41 cellular contexts compared by ENCODE assay signal in genomic region chr12:25463521-25463920, GRCh38.
"Had no signal": no experiment of that assay in that cellular context is flagged by ENCODE, and none has a peak within 500 bp of the region (broad histone marks: within the 10 kb centered on the region; RNA-seq: fewer than 3 reads in every experiment).

No MANE protein-coding gene starts in this region.

- H3K36me3 Mint-ChIP-seq: activated naive CD4-positive, alpha-beta T cell treated with anti-CD3 and anti-CD28 coated beads, Interleukin-2, amount 10 ng/mL, durations not matched to agents 7 days and 5 days; activated naive CD4-positive, alpha-beta T cell treated with anti-CD3 and anti-CD28 coated beads, Interleukin-2, amount 50 U/mL, for 24 hours; activated naive CD8-positive, alpha-beta T cell; activated naive CD8-positive, alpha-beta T cell treated with anti-CD3 and anti-CD28 coated beads for 36 hours; brain had no signal

- H3K4me3 Mint-ChIP-seq: activated naive CD4-positive, alpha-beta T cell treated with anti-CD3 and anti-CD28 coated beads for 36 hours; activated naive CD4-positive, alpha-beta T cell treated with anti-CD3 and anti-CD28 coated beads, Interleukin-2, amount 10 ng/mL, durations not matched to agents 7 days and 5 days; activated naive CD4-positive, alpha-beta T cell treated with anti-CD3 and anti-CD28 coated beads, Interleukin-2, amount 50 U/mL, for 24 hours; activated naive CD8-positive, alpha-beta T cell; activated naive CD8-positive, alpha-beta T cell treated with anti-CD3 and anti-CD28 coated beads for 36 hours; activated naive CD8-positive, alpha-beta T cell treated with anti-CD3 and anti-CD28 coated beads, Interleukin-2, amount 10 ng/mL, durations not matched to agents 7 days and 5 days; activated naive CD8-positive, alpha-beta T cell treated with anti-CD3 and anti-CD28 coated beads, Interleukin-2, amount 50 U/mL, for 24 hours; activated T-cell treated with anti-CD3 and anti-CD28 coated beads, Interleukin-2, amount 50 U/mL, for 24 hours; activated T-cell treated with anti-CD3 and anti-CD28 coated beads, Interleukin-2, amount 50 U/mL, for 4 hours; activated T-cell treated with anti-CD3 and anti-CD28 coated beads, Interleukin-2, amount 50 U/mL, for 72 hours; activated T-helper 1 cell treated with anti-CD3 and anti-CD28 coated beads, Interleukin-12 subunit alpha, Interleukin-12 subunit beta, Interleukin-2, Interleukin-4 antibody, amounts not matched to agents 30 ng/mL and 10 ng/mL and 1 ng/mL, durations not matched to agents 14 hours and 24 hours and 36 hours; activated T-helper 17 cell treated with anti-CD3 and anti-CD28 coated beads, Interleukin-2, amount 50 U/mL, for 72 hours; brain; central memory CD8-positive, alpha-beta T cell had no signal

- FAIRE-seq: astrocyte, bronchial epithelial cell had no signal

- H3K9me3 Mint-ChIP-seq: activated naive CD4-positive, alpha-beta T cell treated with anti-CD3 and anti-CD28 coated beads, Interleukin-2, amount 50 U/mL, for 24 hours; activated T-cell treated with anti-CD3 and anti-CD28 coated beads, Interleukin-2, amount 50 U/mL, for 4 hours; activated T-helper 17 cell treated with anti-CD3 and anti-CD28 coated beads, Interleukin-2, amount 50 U/mL, for 72 hours; central memory CD8-positive, alpha-beta T cell had no signal

- H3K9me3 ChIP-seq: adrenal gland, ascending aorta, body of pancreas, breast epithelium had no signal

- H3K4me1 Mint-ChIP-seq: activated naive CD4-positive, alpha-beta T cell treated with anti-CD3 and anti-CD28 coated beads, Interleukin-2, amount 10 ng/mL, durations not matched to agents 7 days and 5 days; activated naive CD4-positive, alpha-beta T cell treated with anti-CD3 and anti-CD28 coated beads, Interleukin-2, amount 50 U/mL, for 24 hours; activated naive CD8-positive, alpha-beta T cell treated with anti-CD3 and anti-CD28 coated beads for 36 hours; activated naive CD8-positive, alpha-beta T cell treated with anti-CD3 and anti-CD28 coated beads, Interleukin-2, amount 10 ng/mL, durations not matched to agents 7 days and 5 days; activated naive CD8-positive, alpha-beta T cell treated with anti-CD3 and anti-CD28 coated beads, Interleukin-2, amount 50 U/mL, for 24 hours; activated T-helper 17 cell treated with anti-CD3 and anti-CD28 coated beads, Interleukin-2, amount 50 U/mL, for 72 hours; brain; central memory CD8-positive, alpha-beta T cell had no signal

- H3K4me1 ChIP-seq: adrenal gland, ascending aorta, body of pancreas, breast epithelium had no signal

- H3K27ac ChIP-seq: adrenal gland, ascending aorta, body of pancreas, brain microvascular endothelial cell, breast epithelium, cardiac muscle cell had no signal

- H3K4me3 ChIP-seq: adrenal gland, ascending aorta, body of pancreas, breast epithelium, cardiac muscle cell had no signal

- H3K27me3 Mint-ChIP-seq: activated naive CD4-positive, alpha-beta T cell treated with anti-CD3 and anti-CD28 coated beads, Interleukin-2, amount 10 ng/mL, durations not matched to agents 7 days and 5 days; activated naive CD4-positive, alpha-beta T cell treated with anti-CD3 and anti-CD28 coated beads, Interleukin-2, amount 50 U/mL, for 24 hours; activated naive CD8-positive, alpha-beta T cell; activated naive CD8-positive, alpha-beta T cell treated with anti-CD3 and anti-CD28 coated beads for 36 hours; activated naive CD8-positive, alpha-beta T cell treated with anti-CD3 and anti-CD28 coated beads, Interleukin-2, amount 50 U/mL, for 24 hours; activated T-cell treated with anti-CD3 and anti-CD28 coated beads, Interleukin-2, amount 50 U/mL, for 24 hours; brain had no signal

- H3K27me3 ChIP-seq: adrenal gland, ascending aorta, body of pancreas, brain microvascular endothelial cell, breast epithelium, cardiac muscle cell had no signal

- ATAC-seq: activated naive CD4-positive, alpha-beta T cell treated with anti-CD3 and anti-CD28 coated beads, Interleukin-2, amount 50 U/mL, for 72 hours; activated naive CD8-positive, alpha-beta T cell treated with anti-CD3 and anti-CD28 coated beads, Interleukin-2, amount 50 U/mL, for 24 hours; activated T-cell treated with anti-CD3 and anti-CD28 coated beads, Interleukin-2, amount 50 U/mL, for 4 hours; activated T-cell treated with anti-CD3 and anti-CD28 coated beads, Interleukin-2, amount 50 U/mL, for 72 hours; activated T-helper 17 cell treated with anti-CD3 and anti-CD28 coated beads, Interleukin-2, amount 50 U/mL, for 72 hours; body of pancreas had no signal

- H3K27ac Mint-ChIP-seq: activated naive CD4-positive, alpha-beta T cell treated with anti-CD3 and anti-CD28 coated beads for 36 hours; activated naive CD4-positive, alpha-beta T cell treated with anti-CD3 and anti-CD28 coated beads, Interleukin-2, amount 10 ng/mL, durations not matched to agents 7 days and 5 days; activated naive CD4-positive, alpha-beta T cell treated with anti-CD3 and anti-CD28 coated beads, Interleukin-2, amount 50 U/mL, for 24 hours; activated naive CD4-positive, alpha-beta T cell treated with anti-CD3 and anti-CD28 coated beads, Interleukin-2, amount 50 U/mL, for 72 hours; activated naive CD8-positive, alpha-beta T cell; activated naive CD8-positive, alpha-beta T cell treated with anti-CD3 and anti-CD28 coated beads for 36 hours; activated naive CD8-positive, alpha-beta T cell treated with anti-CD3 and anti-CD28 coated beads, Interleukin-2, amount 10 ng/mL, durations not matched to agents 7 days and 5 days; activated naive CD8-positive, alpha-beta T cell treated with anti-CD3 and anti-CD28 coated beads, Interleukin-2, amount 50 U/mL, for 24 hours; activated T-cell treated with anti-CD3 and anti-CD28 coated beads, Interleukin-2, amount 50 U/mL, for 24 hours; activated T-cell treated with anti-CD3 and anti-CD28 coated beads, Interleukin-2, amount 50 U/mL, for 72 hours; activated T-helper 1 cell treated with anti-CD3 and anti-CD28 coated beads, Interleukin-12 subunit alpha, Interleukin-12 subunit beta, Interleukin-2, Interleukin-4 antibody, amounts not matched to agents 30 ng/mL and 10 ng/mL and 1 ng/mL, durations not matched to agents 14 hours and 24 hours and 36 hours; activated T-helper 17 cell treated with anti-CD3 and anti-CD28 coated beads, Interleukin-2, amount 50 U/mL, for 72 hours; activated T-helper 2 cell treated with anti-CD3 and anti-CD28 coated beads, Interferon-gamma antibody, Interleukin-2, Interleukin-4, amounts not matched to agents 10 μg/mL and 5 μg/mL and 100 μg/mL, durations not matched to agents 14 hours and 24 hours and 36 hours; brain had no signal

- DNase-seq: activated effector memory CD4-positive, alpha-beta T cell treated with anti-CD3 and anti-CD28 coated beads, Interleukin-2, amount 50 U/mL, for 16 hours; activated effector memory CD4-positive, alpha-beta T cell treated with Interleukin-2 at 50 U/mL for 16 hours; activated gamma-delta T cell; activated gamma-delta T cell treated with Interleukin-2 at 50 U/mL for 16 hours; activated naive CD4-positive, alpha-beta T cell; activated naive CD4-positive, alpha-beta T cell treated with anti-CD3 and anti-CD28 coated beads for 36 hours; activated naive CD4-positive, alpha-beta T cell treated with anti-CD3 and anti-CD28 coated beads, Interleukin-2, amount 10 ng/mL, durations not matched to agents 7 days and 5 days; activated naive CD4-positive, alpha-beta T cell treated with anti-CD3 and anti-CD28 coated beads, Interleukin-2, amount 50 U/mL, for 16 hours; activated naive CD4-positive, alpha-beta T cell treated with Interleukin-2 at 50 U/mL for 16 hours; activated naive CD8-positive, alpha-beta T cell treated with anti-CD3 and anti-CD28 coated beads for 36 hours; activated naive CD8-positive, alpha-beta T cell treated with anti-CD3 and anti-CD28 coated beads, Interleukin-2, amount 10 ng/mL, durations not matched to agents 7 days and 5 days; activated naive CD8-positive, alpha-beta T cell treated with anti-CD3 and anti-CD28 coated beads, Interleukin-2, amount 50 U/mL, for 24 hours; activated T-cell treated with anti-CD3 and anti-CD28 coated beads for 4 hours; activated T-cell treated with anti-CD3 and anti-CD28 coated beads, Interleukin-2, amount 50 U/mL, for 1 hour; activated T-cell treated with anti-CD3 and anti-CD28 coated beads, Interleukin-2, amount 50 U/mL, for 24 hours; activated T-cell treated with anti-CD3 and anti-CD28 coated beads, Interleukin-2, amount 50 U/mL, for 4 hours; activated T-cell treated with anti-CD3 and anti-CD28 coated beads, Interleukin-2, amount 50 U/mL, for 48 hours; activated T-cell treated with anti-CD3 and anti-CD28 coated beads, Interleukin-2, amount 50 U/mL, for 72 hours; adrenal gland; amniotic stem cell; amygdala; anterior cingulate cortex; aorta; body of pancreas; brain microvascular endothelial cell; caudate nucleus; central memory CD4-positive, alpha-beta T cell; cerebellar nuclear complex had no signal

- H3K36me3 ChIP-seq: adrenal gland, ascending aorta, brain microvascular endothelial cell, breast epithelium, cardiac muscle cell had no signal
